ENCODE assay signal across 32 cellular contexts in genomic region chrX:17596546-17597205, GRCh38.
DNase-seq lines count a peak whose midpoint lies in the region; ATAC-seq, FAIRE-seq and TF ChIP-seq lines count a peak whose summit lies in the region.
"Had no signal": no experiment of that assay in that cellular context is flagged by ENCODE, and none has a peak within 500 bp of the region (broad histone marks: within the 10 kb centered on the region; RNA-seq: fewer than 3 reads in every experiment).

No MANE protein-coding gene starts in this region.

- no peak overlapping the region for H3K4me3 Mint-ChIP-seq in neural progenitor cell
- H3K4me3 Mint-ChIP-seq in CD8-positive, alpha-beta T cell = no peak overlapping the region
- H3K4me3 Mint-ChIP-seq: activated T-helper 17 cell treated with anti-CD3 and anti-CD28 coated beads, Interleukin-2, amount 50 U/mL, for 72 hours; CD14-positive monocyte; immature natural killer cell; naive thymus-derived CD8-positive, alpha-beta T cell had no signal

- H3K9me1 ChIP-seq in keratinocyte (ENCODE audit: control insufficient read depth, extremely low read depth, insufficient read depth, low read length) = no peaks in the 10 kb centered on the region

- CTCF ChIA-PET in CD8-positive, alpha-beta T cell (lab: Charles Lee) = no interaction called here

- H3K4me1 ChIP-seq in SJSA1 (replicated peaks) (peaks cover 41% of the 10 kb centered on the region), keratinocyte (ENCODE audit: control insufficient read depth, extremely low read depth, insufficient read depth, low read length) (peaks cover 37% of the 10 kb centered on the region), tibial artery (peaks cover 0 to 91% (median 23%) of the 10 kb centered on the region in 4 donors), neural progenitor cell (no peaks in the 10 kb centered on the region)
- no peaks in the 10 kb centered on the region for H3K4me1 ChIP-seq in CD8-positive, alpha-beta T cell (ENCODE audit: insufficient read depth, low read length)

- H3K9ac ChIP-seq in keratinocyte (ENCODE audit: control insufficient read depth, extremely low read depth, insufficient read depth, low read length) (no peak overlapping the region), neural progenitor cell (no peak overlapping the region)

- no peaks in the 10 kb centered on the region for H3F3A ChIP-seq in neural progenitor cell (ENCODE audit: low read depth)

- POLR2A ChIA-PET in CD8-positive, alpha-beta T cell (lab: Charles Lee) = no interaction called here

- no peaks in the 10 kb centered on the region for H3K36me3 Mint-ChIP-seq in neural progenitor cell
- H3K36me3 Mint-ChIP-seq in CD8-positive, alpha-beta T cell = no peaks in the 10 kb centered on the region
- H3K36me3 Mint-ChIP-seq: CD14-positive monocyte; immature natural killer cell; naive thymus-derived CD8-positive, alpha-beta T cell had no signal

- H3K9me3 ChIP-seq in SJSA1 (replicated peaks) = no peaks in the 10 kb centered on the region
- H3K9me3 ChIP-seq in keratinocyte (ENCODE audit: control insufficient read depth, low read depth, low read length) = no peaks in the 10 kb centered on the region
- H3K9me3 ChIP-seq in tibial artery = no peaks in the 10 kb centered on the region
- no peaks in the 10 kb centered on the region for H3K9me3 ChIP-seq in neural progenitor cell (ENCODE audit: low read depth)
- no peaks in the 10 kb centered on the region for H3K9me3 ChIP-seq in CD8-positive, alpha-beta T cell (ENCODE audit: low read length)
- H3K9me3 ChIP-seq: gastroesophageal sphincter, ovary, Peyer's patch, right atrium auricular region, upper lobe of left lung had no signal

- H2AFZ ChIP-seq in keratinocyte (ENCODE audit: control insufficient read depth, low read length) = no peak overlapping the region
- H2AFZ ChIP-seq in neural progenitor cell (replicated peaks) = no peak overlapping the region

- H3K79me2 ChIP-seq in keratinocyte (ENCODE audit: control insufficient read depth, insufficient read depth, low read length) = peaks cover 2% of the 10 kb centered on the region
- H3K79me2 ChIP-seq in neural progenitor cell (ENCODE audit: low read depth) = no peaks in the 10 kb centered on the region

- peak; percentile 28 for DNase-seq in ELR (ENCODE audit: low read depth)
- DNase-seq in SJSA1 (ENCODE audit: low read depth in 1 of 2, low spot score in 2 of 2) = peak in 1 of 2 experiments; percentile 46
- no peak for DNase-seq in keratinocyte (ENCODE audit: low read depth, low spot score)
- DNase-seq in tibial artery = no peak
- DNase-seq in neural progenitor cell (ENCODE audit: low spot score) = no peak
- no peak for DNase-seq in CD8-positive, alpha-beta T cell
- DNase-seq in NCI-H1694 treated with DMSO at 0.1 percent for 48 hours (lab: John Stamatoyannopoulos, UW) = no peak
- DNase-seq: activated CD4-positive, alpha-beta T cell treated with anti-CD3 and anti-CD28 coated beads, Interleukin-2, amount 50 U/mL, for 48 hours; activated CD8-positive, alpha-beta memory T cell treated with anti-CD3 and anti-CD28 coated beads, Interleukin-2, amount 50 U/mL, for 48 hours; activated naive CD4-positive, alpha-beta T cell treated with anti-CD3 and anti-CD28 coated beads, Interleukin-2, amount 50 U/mL, for 16 hours; caudate nucleus; hypothalamus; immature natural killer cell; left ventricle myocardium superior; midbrain; naive thymus-derived CD8-positive, alpha-beta T cell; NCI-H1092; NCI-H187 treated with DMSO at 0.1 percent for 48 hours; NCI-H524 treated with DMSO at 0.1 percent for 48 hours; NK-92 treated with Interleukin-12 subunit alpha and Interleukin-12 subunit beta, amount 100 ng/mL, for 24 hours; ovary; Peyer's patch; stimulated activated CD4-positive, alpha-beta T cell treated with anti-CD3 and anti-CD28 coated beads, Interleukin-2, amount 100 ng/mL, for 48 hours; T-helper 1 cell had no signal

- H3K4me3 ChIP-seq in SJSA1 = no peak overlapping the region
- H3K4me3 ChIP-seq in keratinocyte (ENCODE audit: control insufficient read depth in 2 of 3, extremely low read depth in 1 of 3, insufficient read depth in 2 of 3, low read depth in 1 of 3, low read length in 3 of 3) = no peak overlapping the region
- no peak overlapping the region for H3K4me3 ChIP-seq in tibial artery
- H3K4me3 ChIP-seq in neural progenitor cell = no peak overlapping the region
- no peak overlapping the region for H3K4me3 ChIP-seq in CD8-positive, alpha-beta T cell (ENCODE audit: low read depth, low read length)
- H3K4me3 ChIP-seq: gastroesophageal sphincter, ovary, Peyer's patch, right atrium auricular region, upper lobe of left lung had no signal

- H3K36me3 ChIP-seq in SJSA1 (no peaks in the 10 kb centered on the region), keratinocyte (ENCODE audit: control insufficient read depth in 2 of 2, extremely low read depth in 1 of 2, insufficient read depth in 2 of 2, low read length in 2 of 2) (no peaks in the 10 kb centered on the region), tibial artery (no peaks in the 10 kb centered on the region), neural progenitor cell (no peaks in the 10 kb centered on the region)
- H3K36me3 ChIP-seq in CD8-positive, alpha-beta T cell (ENCODE audit: insufficient read depth, low read length) = no peaks in the 10 kb centered on the region
- H3K36me3 ChIP-seq: gastroesophageal sphincter, ovary, Peyer's patch, right atrium auricular region, upper lobe of left lung had no signal

- intact Hi-C loops in tibial artery (cut with DNase I; ENCODE audit: low total_unique reads) = no loop called here
- intact Hi-C loops in CD8-positive, alpha-beta T cell (cut with DNase I, micrococcal nuclease) = no loop called here

- ATAC-seq in CD8-positive, alpha-beta T cell = no peak
- ATAC-seq: activated CD4-positive, CD25-positive, alpha-beta regulatory T cell treated with anti-CD3 and anti-CD28 coated beads, Interleukin-2, amount 50 U/mL, for 24 hours; activated T-helper 17 cell treated with anti-CD3 and anti-CD28 coated beads, Interleukin-2, amount 50 U/mL, for 72 hours; naive thymus-derived CD8-positive, alpha-beta T cell had no signal

- H3K4me1 Mint-ChIP-seq in neural progenitor cell = peaks cover 28% of the 10 kb centered on the region
- no peaks in the 10 kb centered on the region for H3K4me1 Mint-ChIP-seq in CD8-positive, alpha-beta T cell (ENCODE audit: low read depth)
- H3K4me1 Mint-ChIP-seq: activated T-helper 17 cell treated with anti-CD3 and anti-CD28 coated beads, Interleukin-2, amount 50 U/mL, for 72 hours; naive thymus-derived CD8-positive, alpha-beta T cell had no signal

- H4K20me1 ChIP-seq in keratinocyte (ENCODE audit: control insufficient read depth, extremely low read depth, insufficient read depth, low read length) (no peaks in the 10 kb centered on the region), neural progenitor cell (ENCODE audit: low read depth) (no peaks in the 10 kb centered on the region)

- peak overlapping the region; percentile 60 for H3K27ac ChIP-seq in SJSA1
- peak overlapping the region; percentile 59 for H3K27ac ChIP-seq in keratinocyte (ENCODE audit: control insufficient read depth, insufficient read depth, low read length)
- H3K27ac ChIP-seq in tibial artery = peak overlapping the region; percentile 64 to 75
- no peak overlapping the region for H3K27ac ChIP-seq in neural progenitor cell
- no peak overlapping the region for H3K27ac ChIP-seq in CD8-positive, alpha-beta T cell (ENCODE audit: low read depth, low read length)
- H3K27ac ChIP-seq: upper lobe of left lung had no signal

- dilution Hi-C loops in keratinocyte (cut with MboI; ENCODE audit: extremely low pct_ligation_motif_present, low sequenced_read_pairs) = no loop called here

- H3K27me3 Mint-ChIP-seq in neural progenitor cell (ENCODE audit: insufficient read depth, low read depth) = no peaks in the 10 kb centered on the region
- peaks cover 3% of the 10 kb centered on the region for H3K27me3 Mint-ChIP-seq in CD8-positive, alpha-beta T cell (ENCODE audit: low read depth)

- peaks cover 2% of the 10 kb centered on the region for H3K9me3 Mint-ChIP-seq in neural progenitor cell
- H3K9me3 Mint-ChIP-seq in CD8-positive, alpha-beta T cell = no peaks in the 10 kb centered on the region
- H3K9me3 Mint-ChIP-seq: activated T-helper 17 cell treated with anti-CD3 and anti-CD28 coated beads, Interleukin-2, amount 50 U/mL, for 72 hours; CD14-positive monocyte had no signal

- no peak for TF ChIP-seq CTCF in keratinocyte (optimal IDR thresholded peaks at IDR 0.05 in 1 of 3, IDR thresholded peaks at IDR 0.05 in 1 of 3, conservative IDR thresholded peaks at IDR 0.05 in 1 of 3; ENCODE audit: extremely low read depth in 1 of 3, insufficient read depth in 2 of 3, low read length in 3 of 3)
- no peak for TF ChIP-seq CTCF in tibial artery (IDR thresholded peaks at IDR 0.05)
- no peak for TF ChIP-seq CTCF in neural progenitor cell (IDR thresholded peaks at IDR 0.05)
- no peak for TF ChIP-seq CTCF in CD8-positive, alpha-beta T cell (IDR thresholded peaks at IDR 0.05)

- H3K4me2 ChIP-seq in keratinocyte (ENCODE audit: control insufficient read depth, extremely low read depth, insufficient read depth, low read depth, low read length) = peak overlapping the region; percentile 54
- H3K4me2 ChIP-seq in neural progenitor cell = no peak overlapping the region

- H3K27ac Mint-ChIP-seq in neural progenitor cell = no peak overlapping the region
- no peak overlapping the region for H3K27ac Mint-ChIP-seq in CD8-positive, alpha-beta T cell
- H3K27ac Mint-ChIP-seq: activated T-helper 17 cell treated with anti-CD3 and anti-CD28 coated beads, Interleukin-2, amount 50 U/mL, for 72 hours; immature natural killer cell; naive thymus-derived CD8-positive, alpha-beta T cell had no signal

- no peak for FAIRE-seq in keratinocyte (lab: Jason Lieb, UNC)
- FAIRE-seq: D721Med, TTC549 had no signal

- H3K27me3 ChIP-seq in SJSA1 (replicated peaks) (no peaks in the 10 kb centered on the region), keratinocyte (ENCODE audit: control insufficient read depth, extremely low read depth, insufficient read depth, low read length) (no peaks in the 10 kb centered on the region), tibial artery (no peaks in the 10 kb centered on the region), neural progenitor cell (no peaks in the 10 kb centered on the region)
- no peaks in the 10 kb centered on the region for H3K27me3 ChIP-seq in CD8-positive, alpha-beta T cell (ENCODE audit: insufficient read depth, low read length)
- H3K27me3 ChIP-seq: gastroesophageal sphincter, ovary, Peyer's patch, right atrium auricular region, upper lobe of left lung had no signal

Comparison
In these comparisons a context has a peak if more than half of its experiments do, and no peak if none do; other contexts are left out.
1. H3K27ac ChIP-seq: peak in SJSA1 (single experiment), keratinocyte (single experiment) and tibial artery (2 of 2); none in neural progenitor cell (single experiment) and CD8-positive, alpha-beta T cell (single experiment).